Comparison of ENCODE assay signal across 19 cellular contexts in the genomic region with DNA sequence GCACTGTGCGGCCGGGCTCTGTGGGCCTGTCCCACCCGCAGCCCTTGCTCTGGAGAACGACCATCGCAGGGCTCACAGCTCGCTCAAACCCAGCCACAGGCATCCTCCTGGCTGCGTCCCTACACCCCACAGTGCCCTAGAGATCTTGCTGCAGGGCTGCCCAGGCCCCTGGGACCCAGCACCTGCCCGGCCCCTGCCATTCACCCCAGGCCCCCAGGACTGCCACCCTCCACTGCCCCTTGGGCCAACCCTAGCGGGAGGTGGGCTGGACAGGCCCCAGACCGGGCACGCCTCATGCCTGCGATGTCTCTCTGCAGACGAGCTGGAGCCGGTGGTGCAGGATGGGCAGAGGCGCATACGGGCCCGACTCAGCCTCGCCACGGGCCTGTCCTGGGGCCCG. TPM values are rescaled to one million over a fixed set of nuclear protein-coding genes. Genes with fewer than 3 reads are reported as not detected.
DNase-seq lines count a peak whose midpoint lies in the region; ATAC-seq, FAIRE-seq and TF ChIP-seq lines count a peak whose summit lies in the region.
"Had no signal": no experiment of that assay in that cellular context is flagged by ENCODE, and none has a peak within 500 bp of the region (broad histone marks: within the 10 kb centered on the region; RNA-seq: fewer than 3 reads in every experiment).

No MANE protein-coding gene starts in this region.

- peaks cover 11% of the 10 kb centered on the region for H3K9me3 Mint-ChIP-seq in central memory CD8-positive, alpha-beta T cell
- H3K9me3 Mint-ChIP-seq in progenitor cell of endocrine pancreas (ENCODE audit: low read depth): no peaks in the 10 kb centered on the region

- no peaks in the 10 kb centered on the region for H3K27me3 Mint-ChIP-seq in central memory CD8-positive, alpha-beta T cell
- H3K27me3 Mint-ChIP-seq in progenitor cell of endocrine pancreas: no peaks in the 10 kb centered on the region
- H3K27me3 Mint-ChIP-seq: CD4-positive, alpha-beta memory T cell had no signal

- in situ Hi-C loops in HepG2 (cut with HindIII; ENCODE audit: extremely low pct_ligation_motif_present, low pct_unique_long_range_greater_than_20kb): no loop called here

- no peak overlapping the region for H3K9ac ChIP-seq in HepG2 (ENCODE audit: insufficient read depth, low read depth, low read length)
- H3K9ac ChIP-seq: BLaER1, GM23248 had no signal

- CTCF ChIA-PET in HepG2 (lab: Yijun Ruan, JAX; ENCODE audit: low intra/inter-chr PET ratio, low total read pairs): no interaction called here

- H3K4me1 ChIP-seq in HepG2 (ENCODE audit: insufficient read depth, low read length) (peaks cover 15% of the 10 kb centered on the region), right lobe of liver (no peaks in the 10 kb centered on the region)

- H3K4me3 Mint-ChIP-seq in central memory CD8-positive, alpha-beta T cell: no peak overlapping the region
- H3K4me3 Mint-ChIP-seq in progenitor cell of endocrine pancreas (ENCODE audit: low read depth): no peak overlapping the region
- H3K4me3 Mint-ChIP-seq: CD14-positive monocyte; CD4-positive, alpha-beta memory T cell; HFFc6 had no signal

- peaks cover 6% of the 10 kb centered on the region; the same call in 1 of the 2 replicates for H3K9me3 ChIP-seq in HepG2 (ENCODE audit: low read length)
- no peaks in the 10 kb centered on the region for H3K9me3 ChIP-seq in right lobe of liver
- H3K9me3 ChIP-seq: BLaER1 had no signal

- 96% methylated on average over 10 of the region's 20 CpGs for WGBS in HepG2 (ENCODE audit: low lambda C conversion rate)
- no CpG with 5 or more reads among the region's 20 CpGs for WGBS in right lobe of liver (ENCODE audit: insufficient coverage, low coverage, low lambda C conversion rate, missing lambda C conversion rate)

- TF ChIP-seq CTCF in HepG2 (CRISPR knock-in tag; IDR thresholded peaks at IDR 0.05) (no peak), right lobe of liver (IDR thresholded peaks at IDR 0.05) (no peak), progenitor cell of endocrine pancreas (IDR thresholded peaks at IDR 0.05; ENCODE audit: unreplicated experiment) (no peak)

- peak overlapping the region; percentile 54 for H3K27ac Mint-ChIP-seq in central memory CD8-positive, alpha-beta T cell (ENCODE audit: low read depth)
- H3K27ac Mint-ChIP-seq in progenitor cell of endocrine pancreas: peak overlapping the region; percentile 2
- H3K27ac Mint-ChIP-seq: CD14-positive monocyte, HFFc6 had no signal

- H3K4me3 ChIP-seq in HepG2 (replicated peaks in 1 of 3; ENCODE audit: insufficient read depth in 1 of 3, low read depth in 2 of 3, low read length in 3 of 3) (no peak overlapping the region), right lobe of liver (no peak overlapping the region)
- H3K4me3 ChIP-seq: BLaER1, GM23248 had no signal

- no TSS peak for BruUV-seq in HepG2 (replicated peaks; lab: Mats Ljungman, UMichigan)

- H3K79me2 ChIP-seq in HepG2 (ENCODE audit: insufficient read depth, low read length): no peaks in the 10 kb centered on the region

- H3K36me3 Mint-ChIP-seq in central memory CD8-positive, alpha-beta T cell (ENCODE audit: insufficient read depth): peaks cover 16% of the 10 kb centered on the region
- peaks cover 22% of the 10 kb centered on the region for H3K36me3 Mint-ChIP-seq in progenitor cell of endocrine pancreas (ENCODE audit: insufficient read depth)
- H3K36me3 Mint-ChIP-seq: CD14-positive monocyte had no signal

- no peak for FAIRE-seq in HepG2 (lab: Jason Lieb, UNC)
- FAIRE-seq: GM12892, GM18507 had no signal

- no peak for TF ChIP-seq EP300 in HepG2 (IDR thresholded peaks at IDR 0.05; ENCODE audit: low read depth in 2 of 2, low read length in 2 of 2)
- TF ChIP-seq EP300 in HepG2 (CRISPR knock-in tag; IDR thresholded peaks at IDR 0.05; ENCODE audit: borderline replicate concordance): no peak

- no peak for ATAC-seq in HepG2
- no peak for ATAC-seq in right lobe of liver
- ATAC-seq in central memory CD8-positive, alpha-beta T cell (replicated peaks; ENCODE audit: extremely low read depth, poor library complexity, severe bottlenecking): no peak
- no peak for ATAC-seq in HG02870 (IDR thresholded peaks at IDR 0.05; ENCODE audit: unreplicated experiment)
- ATAC-seq in HG02623 (IDR thresholded peaks at IDR 0.05; ENCODE audit: unreplicated experiment): no peak

- H2AFZ ChIP-seq in HepG2 (ENCODE audit: low read length): no peak overlapping the region
- H2AFZ ChIP-seq: GM23248 had no signal

- intact Hi-C loops in HepG2 (cut with micrococcal nuclease; ENCODE audit: unreplicated experiment): no loop called here
- intact Hi-C loops in right lobe of liver (cut with DNase I): no loop called here

- no peak for TF ChIP-seq RAD21 in HepG2 (CRISPR knock-in tag; IDR thresholded peaks at IDR 0.05)

- H3K4me1 Mint-ChIP-seq in central memory CD8-positive, alpha-beta T cell: no peaks in the 10 kb centered on the region
- H3K4me1 Mint-ChIP-seq in progenitor cell of endocrine pancreas (ENCODE audit: low read depth): peaks cover 29% of the 10 kb centered on the region
- H3K4me1 Mint-ChIP-seq: CD14-positive monocyte had no signal

- H3K27ac ChIP-seq in HepG2 (ENCODE audit: extremely low read length, insufficient read depth, low read length) (no peak overlapping the region), right lobe of liver (no peak overlapping the region)
- H3K27ac ChIP-seq: BLaER1, GM23248 had no signal

- H3K27me3 ChIP-seq in HepG2 (ENCODE audit: control insufficient read depth in 1 of 2, insufficient read depth in 2 of 2, low read length in 2 of 2) (no peaks in the 10 kb centered on the region), right lobe of liver (no peaks in the 10 kb centered on the region)
- H3K27me3 ChIP-seq: BLaER1 had no signal

- H4K20me1 ChIP-seq in HepG2 (ENCODE audit: insufficient read depth, low read length): no peaks in the 10 kb centered on the region

- H3K36me3 ChIP-seq in HepG2 (replicated peaks in 1 of 2; ENCODE audit: control insufficient read depth in 1 of 2, insufficient read depth in 2 of 2, low read length in 2 of 2) (peaks cover 4 to 7% of the 10 kb centered on the region in 2 experiments; a peak in 3 of 5 replicates), right lobe of liver (no peaks in the 10 kb centered on the region)

- no peak overlapping the region for H3K4me2 ChIP-seq in HepG2 (ENCODE audit: low read depth, low read length)
- H3K4me2 ChIP-seq: BLaER1 had no signal

- TF ChIP-seq POLR2A in HepG2 (IDR thresholded peaks at IDR 0.05; ENCODE audit: insufficient read depth in 1 of 2, low read depth in 2 of 2, low read length in 2 of 2): no peak
- TF ChIP-seq POLR2A in right lobe of liver (IDR thresholded peaks at IDR 0.05): no peak

- DNase-seq in HepG2 (ENCODE audit: low spot score) (no peak), right lobe of liver (no peak), progenitor cell of endocrine pancreas (ENCODE audit: low spot score, unreplicated experiment) (no peak)
- DNase-seq in central memory CD8-positive, alpha-beta T cell (ENCODE audit: low spot score in 2 of 2): no peak
- DNase-seq in activated CD4-positive, alpha-beta T cell treated with anti-CD3 and anti-CD28 coated beads, Interleukin-2, amount 50 U/mL, for 4 hours: no peak
- DNase-seq: 8988T; CD4-positive, alpha-beta memory T cell; DMS153; DMS79; GDM1; GM23248; H7; HFFc6 had no signal

- POLR2A ChIA-PET in HepG2 (lab: Yijun Ruan, JAX): no interaction called here

TF ChIP-seq in HepG2, 621 proteins besides CTCF, POLR2A, EP300 and RAD21:
- no peak for TF ChIP-seq ZNF235 (CRISPR knock-in tag; IDR thresholded peaks at IDR 0.05; ENCODE audit: borderline replicate concordance)
- TF ChIP-seq AGO2 (optimal IDR thresholded peaks at IDR 0.05; ENCODE audit: low read depth, low read length): peak; percentile 57

RNA-seq across cellular contexts. Expression of a gene that starts 56.1 kb away (rescaled TPM):
- total RNA-seq in HepG2 (2016; rRNA removed; fragmentation: Illumina TruSeq; extraction: Trizol) (19.7 and 27.4 TPM in 2 replicates), right lobe of liver (10 to 100 TPM in 5 of 6 experiments, 1 to 10 TPM in 1; 8.7 to 22.8 (median 16.4) TPM), progenitor cell of endocrine pancreas (67.5 and 70.7 TPM in 2 replicates)
- total RNA-seq in HepG2 (2016; cell fraction: cytosol; rRNA removed; fragmentation: Illumina TruSeq; extraction: Trizol; ENCODE audit: low read depth): 19.4 and 24.7 TPM in 2 replicates
- 14.3 and 27.1 TPM in 2 replicates for total RNA-seq in HepG2 (2016; cell fraction: insoluble cytoplasmic fraction; rRNA removed; fragmentation: Illumina TruSeq; extraction: Trizol)
- 13.2 and 13.7 TPM in 2 replicates for total RNA-seq in HepG2 (2016; cell fraction: membrane; rRNA removed; fragmentation: Illumina TruSeq; extraction: Trizol)
- 23.0 and 25.0 TPM in 2 replicates for total RNA-seq in HepG2 (2016; cell fraction: nucleus; rRNA removed; fragmentation: Illumina TruSeq; extraction: Trizol)
- 11.2 and 12.7 TPM in 2 replicates for polyA plus RNA-seq in HepG2 (2011; rRNA removed)
- 5.1 and 6.6 TPM in 2 replicates for polyA plus RNA-seq in HepG2 (2011; cell fraction: cytosol; rRNA removed)
- polyA plus RNA-seq in HepG2 (2011; cell fraction: nucleus; rRNA removed): 52.8 and 62.1 TPM in 2 replicates
- 25.6 and 26.4 TPM in 2 replicates for polyA plus RNA-seq in HepG2 (2012)
- 2.5 and 2.8 TPM in 2 replicates for polyA plus RNA-seq in HepG2 (2016; cell fraction: cytosol; fragmentation: Illumina TruSeq; extraction: Trizol; ENCODE audit: low read depth)
- 25.5 and 39.1 TPM in 2 replicates for polyA plus RNA-seq in HepG2 (2016; cell fraction: insoluble cytoplasmic fraction; fragmentation: Illumina TruSeq; extraction: Trizol; ENCODE audit: low read depth)
- polyA plus RNA-seq in HepG2 (2016; cell fraction: membrane; fragmentation: Illumina TruSeq; extraction: Trizol; ENCODE audit: low read depth): 6.0 and 7.1 TPM in 2 replicates
- polyA plus RNA-seq in HepG2 (2016; cell fraction: nucleus; fragmentation: Illumina TruSeq; extraction: Trizol; ENCODE audit: insufficient read depth, low read depth): 81.5 and 103 TPM in 2 replicates
- 8.7 and 11.6 TPM in 2 replicates for polyA minus RNA-seq in HepG2 (2011; rRNA and poly(A)+ RNA removed; ENCODE audit: low replicate concordance)
- polyA minus RNA-seq in HepG2 (2011; cell fraction: cytosol; rRNA and poly(A)+ RNA removed): 9.7 and 11.0 TPM in 2 replicates
- 21.3 and 25.5 TPM in 2 replicates for polyA minus RNA-seq in HepG2 (2011; cell fraction: nucleus; rRNA and poly(A)+ RNA removed)
